ENCODE assay signal across 8 cellular contexts in genomic region chr14:106196469-106196868, GRCh38.
DNase-seq lines count a peak whose midpoint lies in the region; ATAC-seq lines count a peak whose summit lies in the region.
"Not testable (repeated sequence)": the region's sequence is repeated elsewhere in the genome, so short reads cannot be mapped to it uniquely, and the experiment has no call there.

No MANE protein-coding gene starts in this region.

- not testable (repeated sequence) for H3K4me3 Mint-ChIP-seq in stimulated activated naive CD8-positive, alpha-beta T cell treated with anti-CD3 and anti-CD28 coated beads, Interleukin-15, amount 100 ng/mL, for 72 hours

- not testable (repeated sequence) for ATAC-seq in stimulated activated naive CD8-positive, alpha-beta T cell treated with anti-CD3 and anti-CD28 coated beads, Interleukin-15, amount 100 ng/mL, for 72 hours

- H3K27ac Mint-ChIP-seq in stimulated activated naive CD8-positive, alpha-beta T cell treated with anti-CD3 and anti-CD28 coated beads, Interleukin-15, amount 100 ng/mL, for 72 hours, result not testable (repeated sequence)

- not testable (repeated sequence) for H3K9me3 Mint-ChIP-seq in stimulated activated naive CD8-positive, alpha-beta T cell treated with anti-CD3 and anti-CD28 coated beads, Interleukin-15, amount 100 ng/mL, for 72 hours

- peaks cover 38% of the 10 kb centered on the region for H3K4me1 Mint-ChIP-seq in stimulated activated naive CD8-positive, alpha-beta T cell treated with anti-CD3 and anti-CD28 coated beads, Interleukin-15, amount 100 ng/mL, for 72 hours

- DNase-seq in DMS 273 (lab: John Stamatoyannopoulos, UW; ENCODE audit: unreplicated experiment) (peak; percentile 15), LoVo (ENCODE audit: low spot score) (peak; percentile 32), T-helper 1 cell (peak in 4 of 5 donors; percentile 25 to 57 (median 36)), activated gamma-delta T cell treated with Interleukin-2 at 50 U/mL for 16 hours (peak; percentile 73), mucosa of gallbladder (ENCODE audit: low spot score) (peak; percentile 24)
- DNase-seq in activated CD8-positive, alpha-beta memory T cell treated with anti-CD3 and anti-CD28 coated beads for 1 hour (ENCODE audit: extremely low read depth in 1 of 2, low read depth in 1 of 2), result peak; percentile 34 to 40
- DNase-seq in stimulated activated CD4-positive, alpha-beta T cell treated with anti-CD3 and anti-CD28 coated beads, TNF-alpha, amount 100 ng/mL, for 24 hours (ENCODE audit: low read depth in 3 of 3), result peak in 2 of 3 experiments; percentile 34 to 74
- peak; percentile 53 to 54 for DNase-seq in stimulated activated naive CD8-positive, alpha-beta T cell treated with anti-CD3 and anti-CD28 coated beads, Interleukin-15, amount 100 ng/mL, for 72 hours

- peaks cover 53% of the 10 kb centered on the region for H3K27me3 Mint-ChIP-seq in stimulated activated naive CD8-positive, alpha-beta T cell treated with anti-CD3 and anti-CD28 coated beads, Interleukin-15, amount 100 ng/mL, for 72 hours

Comparison
In these comparisons a context has a peak if more than half of its experiments do, and no peak if none do; other contexts are left out.
1. DNase-seq: peak in every context shown above with its lines; median percentile 73 in activated gamma-delta T cell treated with Interleukin-2 at 50 U/mL for 16 hours; 54 in stimulated activated CD4-positive, alpha-beta T cell treated with anti-CD3 and anti-CD28 coated beads, TNF-alpha, amount 100 ng/mL, for 24 hours; 54 in stimulated activated naive CD8-positive, alpha-beta T cell treated with anti-CD3 and anti-CD28 coated beads, Interleukin-15, amount 100 ng/mL, for 72 hours; 37 in activated CD8-positive, alpha-beta memory T cell treated with anti-CD3 and anti-CD28 coated beads for 1 hour; 36 in T-helper 1 cell; 32 in LoVo; 24 in mucosa of gallbladder; 15 in DMS 273.